2 cellular contexts compared by ENCODE assay signal in the genomic region with DNA sequence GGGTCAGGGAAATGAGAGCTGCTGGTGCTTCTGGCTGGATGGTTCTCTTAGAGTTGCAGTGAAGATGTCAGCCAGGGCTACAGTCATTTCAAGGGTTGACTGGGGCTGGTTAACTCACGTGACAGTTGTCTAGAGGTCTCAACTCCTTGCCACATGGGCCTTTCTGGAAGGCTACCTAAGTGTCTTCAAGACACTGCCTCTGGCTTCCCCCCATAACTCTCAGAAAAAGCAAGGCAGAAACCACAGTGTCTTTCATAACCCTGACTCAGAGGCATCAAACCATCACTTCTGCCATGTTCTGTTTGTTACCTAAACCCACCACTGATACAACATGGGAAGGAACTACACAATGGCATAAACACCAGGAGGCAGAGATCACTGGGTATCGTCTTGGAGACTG.
TF ChIP-seq lines count a peak whose summit lies in the region.

No MANE protein-coding gene starts in this region.

TF ChIP-seq in GM23338, 12 proteins besides CTCF, POLR2A, EP300 and RAD21 (continued from another document):
- TF ChIP-seq, protein P1, sequence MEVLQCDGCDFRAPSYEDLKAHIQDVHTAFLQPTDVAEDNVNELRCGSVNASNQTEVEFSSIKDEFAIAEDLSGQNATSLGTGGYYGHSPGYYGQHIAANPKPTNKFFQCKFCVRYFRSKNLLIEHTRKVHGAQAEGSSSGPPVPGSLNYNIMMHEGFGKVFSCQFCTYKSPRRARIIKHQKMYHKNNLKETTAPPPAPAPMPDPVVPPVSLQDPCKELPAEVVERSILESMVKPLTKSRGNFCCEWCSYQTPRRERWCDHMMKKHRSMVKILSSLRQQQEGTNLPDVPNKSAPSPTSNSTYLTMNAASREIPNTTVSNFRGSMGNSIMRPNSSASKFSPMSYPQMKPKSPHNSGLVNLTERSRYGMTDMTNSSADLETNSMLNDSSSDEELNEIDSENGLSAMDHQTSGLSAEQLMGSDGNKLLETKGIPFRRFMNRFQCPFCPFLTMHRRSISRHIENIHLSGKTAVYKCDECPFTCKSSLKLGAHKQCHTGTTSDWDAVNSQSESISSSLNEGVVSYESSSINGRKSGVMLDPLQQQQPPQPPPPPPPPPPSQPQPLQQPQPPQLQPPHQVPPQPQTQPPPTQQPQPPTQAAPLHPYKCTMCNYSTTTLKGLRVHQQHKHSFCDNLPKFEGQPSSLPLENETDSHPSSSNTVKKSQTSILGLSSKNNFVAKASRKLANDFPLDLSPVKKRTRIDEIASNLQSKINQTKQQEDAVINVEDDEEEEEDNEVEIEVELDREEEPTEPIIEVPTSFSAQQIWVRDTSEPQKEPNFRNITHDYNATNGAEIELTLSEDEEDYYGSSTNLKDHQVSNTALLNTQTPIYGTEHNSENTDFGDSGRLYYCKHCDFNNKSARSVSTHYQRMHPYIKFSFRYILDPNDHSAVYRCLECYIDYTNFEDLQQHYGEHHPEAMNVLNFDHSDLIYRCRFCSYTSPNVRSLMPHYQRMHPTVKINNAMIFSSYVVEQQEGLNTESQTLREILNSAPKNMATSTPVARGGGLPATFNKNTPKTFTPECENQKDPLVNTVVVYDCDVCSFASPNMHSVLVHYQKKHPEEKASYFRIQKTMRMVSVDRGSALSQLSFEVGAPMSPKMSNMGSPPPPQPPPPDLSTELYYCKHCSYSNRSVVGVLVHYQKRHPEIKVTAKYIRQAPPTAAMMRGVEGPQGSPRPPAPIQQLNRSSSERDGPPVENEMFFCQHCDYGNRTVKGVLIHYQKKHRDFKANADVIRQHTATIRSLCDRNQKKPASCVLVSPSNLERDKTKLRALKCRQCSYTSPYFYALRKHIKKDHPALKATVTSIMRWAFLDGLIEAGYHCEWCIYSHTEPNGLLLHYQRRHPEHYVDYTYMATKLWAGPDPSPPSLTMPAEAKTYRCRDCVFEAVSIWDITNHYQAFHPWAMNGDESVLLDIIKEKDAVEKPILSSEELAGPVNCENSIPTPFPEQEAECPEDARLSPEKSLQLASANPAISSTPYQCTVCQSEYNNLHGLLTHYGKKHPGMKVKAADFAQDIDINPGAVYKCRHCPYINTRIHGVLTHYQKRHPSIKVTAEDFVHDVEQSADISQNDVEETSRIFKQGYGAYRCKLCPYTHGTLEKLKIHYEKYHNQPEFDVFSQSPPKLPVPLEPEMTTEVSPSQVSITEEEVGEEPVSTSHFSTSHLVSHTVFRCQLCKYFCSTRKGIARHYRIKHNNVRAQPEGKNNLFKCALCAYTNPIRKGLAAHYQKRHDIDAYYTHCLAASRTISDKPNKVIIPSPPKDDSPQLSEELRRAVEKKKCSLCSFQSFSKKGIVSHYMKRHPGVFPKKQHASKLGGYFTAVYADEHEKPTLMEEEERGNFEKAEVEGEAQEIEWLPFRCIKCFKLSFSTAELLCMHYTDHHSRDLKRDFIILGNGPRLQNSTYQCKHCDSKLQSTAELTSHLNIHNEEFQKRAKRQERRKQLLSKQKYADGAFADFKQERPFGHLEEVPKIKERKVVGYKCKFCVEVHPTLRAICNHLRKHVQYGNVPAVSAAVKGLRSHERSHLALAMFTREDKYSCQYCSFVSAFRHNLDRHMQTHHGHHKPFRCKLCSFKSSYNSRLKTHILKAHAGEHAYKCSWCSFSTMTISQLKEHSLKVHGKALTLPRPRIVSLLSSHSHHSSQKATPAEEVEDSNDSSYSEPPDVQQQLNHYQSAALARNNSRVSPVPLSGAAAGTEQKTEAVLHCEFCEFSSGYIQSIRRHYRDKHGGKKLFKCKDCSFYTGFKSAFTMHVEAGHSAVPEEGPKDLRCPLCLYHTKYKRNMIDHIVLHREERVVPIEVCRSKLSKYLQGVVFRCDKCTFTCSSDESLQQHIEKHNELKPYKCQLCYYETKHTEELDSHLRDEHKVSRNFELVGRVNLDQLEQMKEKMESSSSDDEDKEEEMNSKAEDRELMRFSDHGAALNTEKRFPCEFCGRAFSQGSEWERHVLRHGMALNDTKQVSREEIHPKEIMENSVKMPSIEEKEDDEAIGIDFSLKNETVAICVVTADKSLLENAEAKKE (CRISPR knock-in tag; IDR thresholded peaks at IDR 0.05): no peak
TF ChIP-seq in GM23338: peak in this region for 0.

TF ChIP-seq in GM12878, 131 proteins besides CTCF, POLR2A, EP300 and RAD21 (continued from another document):
- TF ChIP-seq E2F4 (IDR thresholded peaks at IDR 0.05; ENCODE audit: low read depth, low read length): no peak
- TF ChIP-seq, protein P2, sequence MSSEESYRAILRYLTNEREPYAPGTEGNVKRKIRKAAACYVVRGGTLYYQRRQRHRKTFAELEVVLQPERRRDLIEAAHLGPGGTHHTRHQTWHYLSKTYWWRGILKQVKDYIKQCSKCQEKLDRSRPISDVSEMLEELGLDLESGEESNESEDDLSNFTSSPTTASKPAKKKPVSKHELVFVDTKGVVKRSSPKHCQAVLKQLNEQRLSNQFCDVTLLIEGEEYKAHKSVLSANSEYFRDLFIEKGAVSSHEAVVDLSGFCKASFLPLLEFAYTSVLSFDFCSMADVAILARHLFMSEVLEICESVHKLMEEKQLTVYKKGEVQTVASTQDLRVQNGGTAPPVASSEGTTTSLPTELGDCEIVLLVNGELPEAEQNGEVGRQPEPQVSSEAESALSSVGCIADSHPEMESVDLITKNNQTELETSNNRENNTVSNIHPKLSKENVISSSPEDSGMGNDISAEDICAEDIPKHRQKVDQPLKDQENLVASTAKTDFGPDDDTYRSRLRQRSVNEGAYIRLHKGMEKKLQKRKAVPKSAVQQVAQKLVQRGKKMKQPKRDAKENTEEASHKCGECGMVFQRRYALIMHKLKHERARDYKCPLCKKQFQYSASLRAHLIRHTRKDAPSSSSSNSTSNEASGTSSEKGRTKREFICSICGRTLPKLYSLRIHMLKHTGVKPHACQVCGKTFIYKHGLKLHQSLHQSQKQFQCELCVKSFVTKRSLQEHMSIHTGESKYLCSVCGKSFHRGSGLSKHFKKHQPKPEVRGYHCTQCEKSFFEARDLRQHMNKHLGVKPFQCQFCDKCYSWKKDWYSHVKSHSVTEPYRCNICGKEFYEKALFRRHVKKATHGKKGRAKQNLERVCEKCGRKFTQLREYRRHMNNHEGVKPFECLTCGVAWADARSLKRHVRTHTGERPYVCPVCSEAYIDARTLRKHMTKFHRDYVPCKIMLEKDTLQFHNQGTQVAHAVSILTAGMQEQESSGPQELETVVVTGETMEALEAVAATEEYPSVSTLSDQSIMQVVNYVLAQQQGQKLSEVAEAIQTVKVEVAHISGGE (CRISPR knock-in tag; IDR thresholded peaks at IDR 0.05): no peak
- no peak for TF ChIP-seq CREM (IDR thresholded peaks at IDR 0.05; ENCODE audit: low read depth)
- no peak for TF ChIP-seq MTA2 (IDR thresholded peaks at IDR 0.05; ENCODE audit: low read depth)
- TF ChIP-seq, protein P3, sequence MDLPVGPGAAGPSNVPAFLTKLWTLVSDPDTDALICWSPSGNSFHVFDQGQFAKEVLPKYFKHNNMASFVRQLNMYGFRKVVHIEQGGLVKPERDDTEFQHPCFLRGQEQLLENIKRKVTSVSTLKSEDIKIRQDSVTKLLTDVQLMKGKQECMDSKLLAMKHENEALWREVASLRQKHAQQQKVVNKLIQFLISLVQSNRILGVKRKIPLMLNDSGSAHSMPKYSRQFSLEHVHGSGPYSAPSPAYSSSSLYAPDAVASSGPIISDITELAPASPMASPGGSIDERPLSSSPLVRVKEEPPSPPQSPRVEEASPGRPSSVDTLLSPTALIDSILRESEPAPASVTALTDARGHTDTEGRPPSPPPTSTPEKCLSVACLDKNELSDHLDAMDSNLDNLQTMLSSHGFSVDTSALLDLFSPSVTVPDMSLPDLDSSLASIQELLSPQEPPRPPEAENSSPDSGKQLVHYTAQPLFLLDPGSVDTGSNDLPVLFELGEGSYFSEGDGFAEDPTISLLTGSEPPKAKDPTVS (IDR thresholded peaks at IDR 0.05; ENCODE audit: low read depth, low read length): no peak
- TF ChIP-seq RAD51 (IDR thresholded peaks at IDR 0.05): no peak
- no peak for TF ChIP-seq TARDBP (IDR thresholded peaks at IDR 0.05; ENCODE audit: borderline replicate concordance)
- no peak for TF ChIP-seq EGR1 (IDR thresholded peaks at IDR 0.05; ENCODE audit: borderline replicate concordance in 1 of 2, low read depth in 2 of 2, low read length in 2 of 2)
- no peak for TF ChIP-seq SMC3 (IDR thresholded peaks at IDR 0.05; ENCODE audit: borderline replicate concordance, low read length)
- no peak for TF ChIP-seq FOXK2 (IDR thresholded peaks at IDR 0.05)
- TF ChIP-seq YY1 (IDR thresholded peaks at IDR 0.05; ENCODE audit: low read depth, low read length): no peak
- no peak for TF ChIP-seq ZNF274 (IDR thresholded peaks at IDR 0.05; ENCODE audit: insufficient read depth, insufficient read length)
- no peak for TF ChIP-seq ZBTB4 (CRISPR knock-in tag; IDR thresholded peaks at IDR 0.05)
